ENCODE assay signal across 8 cellular contexts in genomic region chr5:142323480-142324376, GRCh38. TPM values are rescaled to one million over a fixed set of nuclear protein-coding genes. Genes with fewer than 3 reads are reported as not detected.
DNase-seq lines count a peak whose midpoint lies in the region; ATAC-seq and TF ChIP-seq lines count a peak whose summit lies in the region.

No MANE protein-coding gene starts in this region.

- intact Hi-C loops in mucosa of descending colon (cut with DNase I, micrococcal nuclease) = no loop called here

- TF ChIP-seq CTCF in GM12875 (IDR thresholded peaks at IDR 0.05; ENCODE audit: borderline replicate concordance, insufficient read depth, low read depth, low read length) = no peak
- no peak for TF ChIP-seq CTCF in mucosa of descending colon (IDR thresholded peaks at IDR 0.05)

- peak; percentile 29 for DNase-seq in RKO (ENCODE audit: low spot score)
- DNase-seq in mucosa of descending colon = peak; percentile 75 to 83 (median 79)
- DNase-seq in NCI-H345 (lab: John Stamatoyannopoulos, UW) = no peak
- no peak for DNase-seq in putamen (ENCODE audit: low spot score)
- no peak for DNase-seq in D341Med (ENCODE audit: low spot score)
- no peak for DNase-seq in amniotic stem cell (lab: John Stamatoyannopoulos, UW)

- H3K4me3 ChIP-seq in GM12875 (ENCODE audit: low read depth, low read length) (peak overlapping the region; percentile 64), ectodermal cell (ENCODE audit: insufficient read depth, low read depth, low read length) (peak overlapping the region; percentile 45), mucosa of descending colon (peak overlapping the region; percentile 46)

- H3K36me3 ChIP-seq in ectodermal cell (ENCODE audit: control insufficient read depth, insufficient read depth, low read length) (no peaks in the 10 kb centered on the region), mucosa of descending colon (ENCODE audit: low read depth) (no peaks in the 10 kb centered on the region)

- H3K27ac ChIP-seq in ectodermal cell (ENCODE audit: insufficient read depth, low read depth, low read length, poor library complexity, severe bottlenecking) = no peak overlapping the region

- peaks cover 83% of the 10 kb centered on the region for H3K27me3 ChIP-seq in ectodermal cell (ENCODE audit: control insufficient read depth, insufficient read depth, low read length, poor library complexity, severe bottlenecking)

- H3K4me1 ChIP-seq in ectodermal cell (ENCODE audit: control insufficient read depth, insufficient read depth, low read length) (peaks cover 55% of the 10 kb centered on the region), mucosa of descending colon (ENCODE audit: low read depth) (peaks cover 48% of the 10 kb centered on the region)

- 2 to 3% methylated on average over 34 to 35 of the region's 35 CpGs for WGBS in ectodermal cell, 2 experiments

- ATAC-seq in mucosa of descending colon = peak; percentile 68

- H3K9me3 ChIP-seq in ectodermal cell (ENCODE audit: control insufficient read depth, low read length) = no peaks in the 10 kb centered on the region
- H3K9me3 ChIP-seq in mucosa of descending colon = no peaks in the 10 kb centered on the region

RNA-seq across cellular contexts. Expression of gene SPRY4, which starts 1.1 kb away (rescaled TPM):
- 4.1 TPM for polyA plus RNA-seq in ectodermal cell (2013, experiment 1 of 4)
- 2.9 TPM for polyA plus RNA-seq in ectodermal cell (2013, experiment 2 of 4)
- 3.0 TPM for polyA plus RNA-seq in ectodermal cell (2013, experiment 3 of 4)
- polyA plus RNA-seq in ectodermal cell (2013, experiment 4 of 4) = 2.1 TPM
- total RNA-seq in mucosa of descending colon = 10 to 100 TPM; 10.7 to 13.8 (median 11.6) TPM

Comparison
In these comparisons a context has a peak if more than half of its experiments do, and no peak if none do; other contexts are left out.
1. DNase-seq: peak in RKO (single experiment) and mucosa of descending colon (3 of 3); none in NCI-H345 (single experiment), putamen (single experiment), D341Med (single experiment) and amniotic stem cell (single experiment).
2. Peak in every context shown above with its lines, with median percentiles within 50 percentile points of each other: H3K4me3 ChIP-seq.